In the genomic region with DNA sequence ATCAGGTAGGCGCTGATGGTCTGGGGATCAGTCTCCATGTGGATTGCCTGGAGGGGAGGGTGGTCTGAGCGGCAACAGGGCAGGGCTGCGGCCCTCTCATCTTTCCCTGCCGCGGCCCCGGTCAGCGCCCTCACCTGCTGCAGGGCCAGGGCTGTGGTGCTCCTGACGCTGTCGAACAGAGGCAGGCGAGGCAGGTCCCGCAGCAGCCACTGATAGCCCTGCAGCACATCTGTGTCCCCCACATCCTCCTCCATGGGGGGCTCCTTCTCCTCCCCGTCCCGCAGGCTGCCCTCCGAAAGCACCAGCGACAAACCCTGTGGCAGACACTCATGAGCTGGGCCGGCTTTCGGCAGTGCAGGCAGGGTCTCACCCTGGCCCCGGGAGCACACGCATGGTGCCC, we compare ENCODE assay signal across 37 cellular contexts.
"Had no signal": no experiment of that assay in that cellular context is flagged by ENCODE, and none has a peak within 500 bp of the region (broad histone marks: within the 10 kb centered on the region; RNA-seq: fewer than 3 reads in every experiment).

No MANE protein-coding gene starts in this region.

- H3K4me1 Mint-ChIP-seq: activated B cell treated with CpG ODN at 0.5 μM for 24 hours; activated CD4-positive, alpha-beta T cell treated with anti-CD3 and anti-CD28 coated beads, Interleukin-2, amount 10 ng/mL, durations not matched to agents 24 days and 14 days; activated naive CD8-positive, alpha-beta T cell treated with anti-CD3 and anti-CD28 coated beads for 36 hours had no signal

- H3K27ac Mint-ChIP-seq: activated B cell treated with CpG ODN at 0.5 μM for 24 hours; activated CD4-positive, alpha-beta memory T cell treated with anti-CD3 and anti-CD28 coated beads for 36 hours; activated CD4-positive, alpha-beta T cell treated with anti-CD3 and anti-CD28 coated beads, Interleukin-2, amount 10 ng/mL, durations not matched to agents 24 days and 14 days; activated CD8-positive, alpha-beta T cell treated with anti-CD3 and anti-CD28 coated beads for 36 hours; activated naive CD4-positive, alpha-beta T cell treated with anti-CD3 and anti-CD28 coated beads for 36 hours; activated naive CD4-positive, alpha-beta T cell treated with anti-CD3 and anti-CD28 coated beads, Interleukin-2, amount 50 U/mL, for 72 hours; activated naive CD8-positive, alpha-beta T cell treated with anti-CD3 and anti-CD28 coated beads for 36 hours; activated T-cell treated with anti-CD3 and anti-CD28 coated beads, Interleukin-2, amount 50 U/mL, for 72 hours; activated T-helper 1 cell treated with anti-CD3 and anti-CD28 coated beads, Interleukin-12 subunit alpha, Interleukin-12 subunit beta, Interleukin-2, Interleukin-4 antibody, amounts not matched to agents 30 ng/mL and 10 ng/mL and 1 ng/mL, durations not matched to agents 14 hours and 24 hours and 36 hours; activated T-helper 17 cell treated with anti-CD3 and anti-CD28 coated beads, Interleukin-2, amount 50 U/mL, for 72 hours; T-helper 1 cell treated with Interleukin-12 subunit alpha and Interleukin-12 subunit beta and Interleukin-4 antibody, amounts not matched to agents 30 μg/mL and 1 μg/mL, for 36 hours; T-helper 2 cell treated with Interferon-gamma antibody and Interleukin-4, amounts not matched to agents 5 μg/mL and 100 μg/mL, for 36 hours had no signal

- H3K36me3 Mint-ChIP-seq: activated naive CD4-positive, alpha-beta T cell treated with anti-CD3 and anti-CD28 coated beads, Interleukin-2, amount 50 U/mL, for 72 hours had no signal

- H3K27me3 ChIP-seq: adrenal gland, body of pancreas, brain microvascular endothelial cell, breast epithelium had no signal

- H3K27ac ChIP-seq: adrenal gland, body of pancreas, brain microvascular endothelial cell, breast epithelium, VCaP had no signal

- H3K27me3 Mint-ChIP-seq: activated B cell treated with CpG ODN at 0.5 μM for 24 hours; activated CD4-positive, alpha-beta memory T cell treated with anti-CD3 and anti-CD28 coated beads for 36 hours; activated CD4-positive, alpha-beta T cell treated with anti-CD3 and anti-CD28 coated beads, Interleukin-2, amount 10 ng/mL, durations not matched to agents 24 days and 14 days; activated CD8-positive, alpha-beta T cell treated with anti-CD3 and anti-CD28 coated beads for 36 hours; activated naive CD8-positive, alpha-beta T cell treated with anti-CD3 and anti-CD28 coated beads for 36 hours; activated T-helper 17 cell treated with anti-CD3 and anti-CD28 coated beads, Interleukin-2, amount 50 U/mL, for 72 hours had no signal

- H3K4me3 Mint-ChIP-seq: activated B cell treated with CpG ODN at 0.5 μM for 24 hours; activated CD4-positive, alpha-beta memory T cell treated with anti-CD3 and anti-CD28 coated beads for 36 hours; activated CD4-positive, alpha-beta T cell treated with anti-CD3 and anti-CD28 coated beads, Interleukin-2, amount 10 ng/mL, durations not matched to agents 24 days and 14 days; activated CD8-positive, alpha-beta T cell treated with anti-CD3 and anti-CD28 coated beads for 36 hours; activated naive CD4-positive, alpha-beta T cell treated with anti-CD3 and anti-CD28 coated beads for 36 hours; activated naive CD8-positive, alpha-beta T cell treated with anti-CD3 and anti-CD28 coated beads for 36 hours; activated T-cell treated with anti-CD3 and anti-CD28 coated beads, Interleukin-2, amount 50 U/mL, for 4 hours; activated T-cell treated with anti-CD3 and anti-CD28 coated beads, Interleukin-2, amount 50 U/mL, for 72 hours; activated T-helper 1 cell treated with anti-CD3 and anti-CD28 coated beads, Interleukin-12 subunit alpha, Interleukin-12 subunit beta, Interleukin-2, Interleukin-4 antibody, amounts not matched to agents 30 ng/mL and 10 ng/mL and 1 ng/mL, durations not matched to agents 14 hours and 24 hours and 36 hours; activated T-helper 17 cell treated with anti-CD3 and anti-CD28 coated beads, Interleukin-2, amount 50 U/mL, for 72 hours; T-helper 1 cell treated with Interleukin-12 subunit alpha and Interleukin-12 subunit beta and Interleukin-4 antibody, amounts not matched to agents 30 μg/mL and 1 μg/mL, for 36 hours; T-helper 2 cell treated with Interferon-gamma antibody and Interleukin-4, amounts not matched to agents 5 μg/mL and 100 μg/mL, for 36 hours had no signal

- H3K4me1 ChIP-seq: adrenal gland, body of pancreas, breast epithelium had no signal

- H3K9me3 Mint-ChIP-seq: activated B cell treated with CpG ODN at 0.5 μM for 24 hours; activated CD4-positive, alpha-beta memory T cell treated with anti-CD3 and anti-CD28 coated beads for 36 hours; activated CD4-positive, alpha-beta T cell treated with anti-CD3 and anti-CD28 coated beads, Interleukin-2, amount 10 ng/mL, durations not matched to agents 24 days and 14 days; activated CD8-positive, alpha-beta T cell treated with anti-CD3 and anti-CD28 coated beads for 36 hours; activated naive CD4-positive, alpha-beta T cell treated with anti-CD3 and anti-CD28 coated beads for 36 hours; activated naive CD4-positive, alpha-beta T cell treated with anti-CD3 and anti-CD28 coated beads, Interleukin-2, amount 50 U/mL, for 72 hours; activated naive CD8-positive, alpha-beta T cell treated with anti-CD3 and anti-CD28 coated beads for 36 hours; activated T-cell treated with anti-CD3 and anti-CD28 coated beads, Interleukin-2, amount 50 U/mL, for 4 hours; activated T-cell treated with anti-CD3 and anti-CD28 coated beads, Interleukin-2, amount 50 U/mL, for 72 hours; activated T-helper 1 cell treated with anti-CD3 and anti-CD28 coated beads, Interleukin-12 subunit alpha, Interleukin-12 subunit beta, Interleukin-2, Interleukin-4 antibody, amounts not matched to agents 30 ng/mL and 10 ng/mL and 1 ng/mL, durations not matched to agents 14 hours and 24 hours and 36 hours; activated T-helper 17 cell treated with anti-CD3 and anti-CD28 coated beads, Interleukin-2, amount 50 U/mL, for 72 hours; T-helper 1 cell treated with Interleukin-12 subunit alpha and Interleukin-12 subunit beta and Interleukin-4 antibody, amounts not matched to agents 30 μg/mL and 1 μg/mL, for 36 hours; T-helper 2 cell treated with Interferon-gamma antibody and Interleukin-4, amounts not matched to agents 5 μg/mL and 100 μg/mL, for 36 hours had no signal

- FAIRE-seq: astrocyte, TTC549 had no signal

- ATAC-seq: activated CD8-positive, alpha-beta T cell treated with anti-CD3 and anti-CD28 coated beads for 36 hours; activated naive CD4-positive, alpha-beta T cell treated with anti-CD3 and anti-CD28 coated beads, Interleukin-2, amount 50 U/mL, for 72 hours; activated T-cell treated with anti-CD3 and anti-CD28 coated beads, Interleukin-2, amount 50 U/mL, for 4 hours; activated T-cell treated with anti-CD3 and anti-CD28 coated beads, Interleukin-2, amount 50 U/mL, for 72 hours; activated T-helper 17 cell treated with anti-CD3 and anti-CD28 coated beads, Interleukin-2, amount 50 U/mL, for 72 hours; body of pancreas had no signal

- H3K4me3 ChIP-seq: adrenal gland, body of pancreas, breast epithelium had no signal

- DNase-seq: activated B cell treated with CpG ODN at 0.5 μM for 24 hours; activated CD4-positive, alpha-beta memory T cell treated with anti-CD3 and anti-CD28 coated beads for 36 hours; activated CD4-positive, alpha-beta T cell treated with anti-CD3 and anti-CD28 coated beads for 4 hours; activated CD4-positive, alpha-beta T cell treated with anti-CD3 and anti-CD28 coated beads, Interleukin-2, amount 10 ng/mL, durations not matched to agents 24 days and 14 days; activated CD4-positive, alpha-beta T cell treated with anti-CD3 and anti-CD28 coated beads, Interleukin-2, amount 50 U/mL, for 1 hour; activated CD4-positive, alpha-beta T cell treated with anti-CD3 and anti-CD28 coated beads, Interleukin-2, amount 50 U/mL, for 4 hours; activated CD4-positive, CD25-positive, alpha-beta regulatory T cell treated with anti-CD3 and anti-CD28 coated beads, Interleukin-2, amount 50 U/mL, for 72 hours; activated CD8-positive, alpha-beta memory T cell treated with anti-CD3 and anti-CD28 coated beads, Interleukin-2, amount 50 U/mL, for 4 hours; activated CD8-positive, alpha-beta T cell treated with anti-CD3 and anti-CD28 coated beads for 36 hours; activated effector memory CD4-positive, alpha-beta T cell treated with anti-CD3 and anti-CD28 coated beads, Interleukin-2, amount 50 U/mL, for 16 hours; activated gamma-delta T cell treated with Interleukin-2 at 50 U/mL for 16 hours; activated naive CD4-positive, alpha-beta T cell; activated naive CD4-positive, alpha-beta T cell treated with anti-CD3 and anti-CD28 coated beads for 36 hours; activated naive CD4-positive, alpha-beta T cell treated with anti-CD3 and anti-CD28 coated beads, Interleukin-2, amount 50 U/mL, for 16 hours; activated naive CD8-positive, alpha-beta T cell treated with anti-CD3 and anti-CD28 coated beads for 36 hours; activated T-cell treated with anti-CD3 and anti-CD28 coated beads for 4 hours; activated T-cell treated with anti-CD3 and anti-CD28 coated beads, Interleukin-2, amount 50 U/mL, for 1 hour; activated T-cell treated with anti-CD3 and anti-CD28 coated beads, Interleukin-2, amount 50 U/mL, for 4 hours; activated T-cell treated with anti-CD3 and anti-CD28 coated beads, Interleukin-2, amount 50 U/mL, for 72 hours; adrenal gland; amniotic stem cell; aorta; body of pancreas; brain microvascular endothelial cell; central memory CD4-positive, alpha-beta T cell; T-helper 1 cell; T-helper 2 cell; T-helper 9 cell had no signal

- H3K9me3 ChIP-seq: adrenal gland, body of pancreas, breast epithelium had no signal
